In the genomic region with DNA sequence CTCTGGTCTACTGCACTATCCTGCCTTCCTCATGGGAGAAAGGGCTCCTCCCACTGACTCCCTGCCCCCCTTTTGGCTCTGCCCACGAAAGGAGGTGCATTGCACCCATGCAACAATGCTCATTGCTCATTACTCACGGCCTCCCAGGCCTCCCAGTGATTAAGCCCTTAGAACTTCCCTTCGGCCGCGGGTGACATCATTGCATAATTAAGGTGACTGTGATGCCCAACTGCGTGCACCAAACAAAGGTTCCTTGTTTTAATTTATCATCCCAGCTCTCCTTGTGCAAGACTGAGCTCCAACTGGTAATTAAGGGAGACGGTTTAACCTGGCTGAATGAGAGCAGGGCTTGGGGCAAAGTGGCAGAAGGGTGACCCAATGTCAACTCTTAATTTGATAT, we compare ENCODE assay signal across 10 cellular contexts.
DNase-seq lines count a peak whose midpoint lies in the region; ATAC-seq and TF ChIP-seq lines count a peak whose summit lies in the region.
"Had no signal": no experiment of that assay in that cellular context is flagged by ENCODE, and none has a peak within 500 bp of the region (broad histone marks: within the 10 kb centered on the region; RNA-seq: fewer than 3 reads in every experiment).

No MANE protein-coding gene starts in this region.

- TF ChIP-seq CTCF in HEK293 (tag by site-specific recombination; IDR thresholded peaks at IDR 0.05) (no peak), RWPE2 (IDR thresholded peaks at IDR 0.05; ENCODE audit: poor library complexity, severe bottlenecking) (no peak), fibroblast of the aortic adventitia (IDR thresholded peaks at IDR 0.05; ENCODE audit: insufficient read depth, low read length) (no peak), retinal pigment epithelial cell (conservative IDR thresholded peaks at IDR 0.05; ENCODE audit: low read depth, low read length) (no peak), GM10248 (IDR thresholded peaks at IDR 0.05; ENCODE audit: control extremely low read depth, extremely low read depth, low read depth, missing control alignments) (no peak)

- no peak overlapping the region for H3K27ac Mint-ChIP-seq in activated CD4-positive, alpha-beta T cell treated with anti-CD3 and anti-CD28 coated beads for 36 hours

- no peaks in the 10 kb centered on the region for H3K27me3 ChIP-seq in RWPE2 (ENCODE audit: insufficient read depth, poor library complexity, severe bottlenecking)

- H3K27ac ChIP-seq in HEK293 (ENCODE audit: extremely low read depth, low read depth, low read length) = 0 out of 2 replicates have a peak overlapping the region, but pooled peaks have one; percentile 33
- H3K27ac ChIP-seq in RWPE2 (ENCODE audit: poor library complexity, severe bottlenecking) = no peak overlapping the region

- H3K4me1 ChIP-seq in HEK293 (ENCODE audit: control insufficient read depth, insufficient read depth, low read length) (peaks cover 7% of the 10 kb centered on the region; the same call in 1 of the 2 replicates), RWPE2 (ENCODE audit: insufficient read depth, poor library complexity, severe bottlenecking) (peaks cover 12% of the 10 kb centered on the region)

- CTCF ChIA-PET in HEK293 (lab: Yijun Ruan, JAX) (interaction anchor here (0.5 to 0.6 kb wide), 2 partner anchors 30 to 45 kb away, joined by 3 read pairs; no protein-coding TSS in a partner anchor), GM10248 (lab: Yijun Ruan, JAX) (interaction anchor here (1.2 kb wide), 1 partner anchor 33 kb away, joined by 3 read pairs; no protein-coding TSS in a partner anchor)
- CTCF ChIA-PET in activated CD4-positive, alpha-beta T cell treated with anti-CD3 and anti-CD28 coated beads for 36 hours (lab: Charles Lee) = interaction anchor here (0.6 kb wide), 1 partner anchor 56 kb away, joined by 4 read pairs; no protein-coding TSS in a partner anchor

- H3K9me3 ChIP-seq in HEK293 (ENCODE audit: control insufficient read depth, insufficient read depth, low read depth, low read length) (no peaks in the 10 kb centered on the region), RWPE2 (ENCODE audit: severe bottlenecking) (no peaks in the 10 kb centered on the region)

- POLR2A ChIA-PET in HEK293 (lab: Yijun Ruan, JAX) (interaction anchor here (0.6 to 0.8 kb wide), 3 partner anchors 12 to 181 kb away, joined by 3 to 6 read pairs (median 5); no protein-coding TSS in a partner anchor), GM10248 (lab: Yijun Ruan, JAX) (no interaction called here)
- POLR2A ChIA-PET in activated CD4-positive, alpha-beta T cell treated with anti-CD3 and anti-CD28 coated beads for 36 hours (lab: Charles Lee) = no interaction called here

- intact Hi-C loops in activated CD4-positive, alpha-beta T cell treated with anti-CD3 and anti-CD28 coated beads for 36 hours (cut with DNase I, micrococcal nuclease) = no loop called here

- peaks cover 5% of the 10 kb centered on the region for H3K27me3 Mint-ChIP-seq in activated CD4-positive, alpha-beta T cell treated with anti-CD3 and anti-CD28 coated beads for 36 hours

- DNase-seq in RWPE2 (ENCODE audit: low spot score) = peak; percentile 79
- peak; percentile 59 for DNase-seq in fibroblast of the aortic adventitia (ENCODE audit: low read depth)
- peak; percentile 84 for DNase-seq in retinal pigment epithelial cell (ENCODE audit: low read depth)
- DNase-seq in GM10248 (ENCODE audit: extremely low spot score) = no peak
- DNase-seq in NCI-H524 (lab: John Stamatoyannopoulos, UW) = no peak
- DNase-seq in activated CD4-positive, alpha-beta T cell treated with anti-CD3 and anti-CD28 coated beads for 36 hours = no peak
- DNase-seq: activated CD4-positive, alpha-beta T cell treated with anti-CD3 and anti-CD28 coated beads, Interleukin-2, amount 50 U/mL, for 4 hours had no signal

- H3K9me3 Mint-ChIP-seq in activated CD4-positive, alpha-beta T cell treated with anti-CD3 and anti-CD28 coated beads for 36 hours (ENCODE audit: low read depth) = no peaks in the 10 kb centered on the region
- H3K9me3 Mint-ChIP-seq: central memory CD8-positive, alpha-beta T cell had no signal

- ATAC-seq in RWPE2 (ENCODE audit: low read depth) (peak; percentile 95), HG03025 (IDR thresholded peaks at IDR 0.05; ENCODE audit: low FRiP score, unreplicated experiment) (no peak)
- no peak for ATAC-seq in activated CD4-positive, alpha-beta T cell treated with anti-CD3 and anti-CD28 coated beads for 36 hours

- no peaks in the 10 kb centered on the region for H3K36me3 ChIP-seq in HEK293 (ENCODE audit: control insufficient read depth in 2 of 2, insufficient read depth in 1 of 2, low read length in 2 of 2)
- no peaks in the 10 kb centered on the region for H3K36me3 ChIP-seq in RWPE2 (ENCODE audit: low read depth)

- H3K4me3 ChIP-seq in HEK293 (ENCODE audit: low read depth, low read length) (no peak overlapping the region), RWPE2 (ENCODE audit: severe bottlenecking) (no peak overlapping the region), fibroblast of the aortic adventitia (ENCODE audit: low read depth, low read length) (no peak overlapping the region), retinal pigment epithelial cell (ENCODE audit: low read length) (no peak overlapping the region)

- H3K4me1 Mint-ChIP-seq in activated CD4-positive, alpha-beta T cell treated with anti-CD3 and anti-CD28 coated beads for 36 hours = no peaks in the 10 kb centered on the region
- H3K4me1 Mint-ChIP-seq: central memory CD8-positive, alpha-beta T cell had no signal

- no peaks in the 10 kb centered on the region for H3K36me3 Mint-ChIP-seq in activated CD4-positive, alpha-beta T cell treated with anti-CD3 and anti-CD28 coated beads for 36 hours (ENCODE audit: low read depth)

- H3K4me3 Mint-ChIP-seq in activated CD4-positive, alpha-beta T cell treated with anti-CD3 and anti-CD28 coated beads for 36 hours = no peak overlapping the region
- H3K4me3 Mint-ChIP-seq: central memory CD8-positive, alpha-beta T cell had no signal

TF ChIP-seq in HEK293, 187 proteins besides CTCF, POLR2A, EP300 and RAD21 (continues in another document):
- TF ChIP-seq ZNF202 (tag by site-specific recombination; IDR thresholded peaks at IDR 0.05; ENCODE audit: borderline replicate concordance) = no peak
- TF ChIP-seq, protein P1, sequence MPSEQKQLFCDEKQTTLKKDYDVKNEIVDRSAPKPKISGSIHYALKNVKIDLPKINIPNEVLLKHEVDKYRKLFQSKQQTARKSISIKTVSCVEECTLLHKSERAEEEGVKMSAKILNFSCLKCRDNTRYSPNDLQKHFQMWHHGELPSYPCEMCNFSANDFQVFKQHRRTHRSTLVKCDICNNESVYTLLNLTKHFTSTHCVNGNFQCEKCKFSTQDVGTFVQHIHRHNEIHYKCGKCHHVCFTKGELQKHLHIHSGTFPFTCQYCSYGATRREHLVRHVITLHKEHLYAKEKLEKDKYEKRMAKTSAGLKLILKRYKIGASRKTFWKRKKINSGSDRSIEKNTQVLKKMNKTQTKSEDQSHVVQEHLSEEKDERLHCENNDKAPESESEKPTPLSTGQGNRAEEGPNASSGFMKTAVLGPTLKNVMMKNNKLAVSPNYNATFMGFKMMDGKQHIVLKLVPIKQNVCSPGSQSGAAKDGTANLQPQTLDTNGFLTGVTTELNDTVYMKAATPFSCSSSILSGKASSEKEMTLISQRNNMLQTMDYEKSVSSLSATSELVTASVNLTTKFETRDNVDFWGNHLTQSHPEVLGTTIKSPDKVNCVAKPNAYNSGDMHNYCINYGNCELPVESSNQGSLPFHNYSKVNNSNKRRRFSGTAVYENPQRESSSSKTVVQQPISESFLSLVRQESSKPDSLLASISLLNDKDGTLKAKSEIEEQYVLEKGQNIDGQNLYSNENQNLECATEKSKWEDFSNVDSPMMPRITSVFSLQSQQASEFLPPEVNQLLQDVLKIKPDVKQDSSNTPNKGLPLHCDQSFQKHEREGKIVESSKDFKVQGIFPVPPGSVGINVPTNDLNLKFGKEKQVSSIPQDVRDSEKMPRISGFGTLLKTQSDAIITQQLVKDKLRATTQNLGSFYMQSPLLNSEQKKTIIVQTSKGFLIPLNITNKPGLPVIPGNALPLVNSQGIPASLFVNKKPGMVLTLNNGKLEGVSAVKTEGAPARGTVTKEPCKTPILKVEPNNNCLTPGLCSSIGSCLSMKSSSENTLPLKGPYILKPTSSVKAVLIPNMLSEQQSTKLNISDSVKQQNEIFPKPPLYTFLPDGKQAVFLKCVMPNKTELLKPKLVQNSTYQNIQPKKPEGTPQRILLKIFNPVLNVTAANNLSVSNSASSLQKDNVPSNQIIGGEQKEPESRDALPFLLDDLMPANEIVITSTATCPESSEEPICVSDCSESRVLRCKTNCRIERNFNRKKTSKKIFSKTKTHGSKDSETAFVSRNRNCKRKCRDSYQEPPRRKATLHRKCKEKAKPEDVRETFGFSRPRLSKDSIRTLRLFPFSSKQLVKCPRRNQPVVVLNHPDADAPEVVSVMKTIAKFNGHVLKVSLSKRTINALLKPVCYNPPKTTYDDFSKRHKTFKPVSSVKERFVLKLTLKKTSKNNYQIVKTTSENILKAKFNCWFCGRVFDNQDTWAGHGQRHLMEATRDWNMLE (tag by site-specific recombination; conservative IDR thresholded peaks at IDR 0.05; ENCODE audit: low read depth) = 0 out of 2 replicates have a peak, but pooled peaks have one; percentile 18
- TF ChIP-seq KLF8 (tag by site-specific recombination; IDR thresholded peaks at IDR 0.05) = peak; percentile 73
- no peak for TF ChIP-seq ZNF561 (tag by site-specific recombination; IDR thresholded peaks at IDR 0.05; ENCODE audit: borderline replicate concordance)
- no peak; the same call in none of the 2 replicates for TF ChIP-seq IKZF3 (tag by site-specific recombination; IDR thresholded peaks at IDR 0.05)
- 0 out of 2 replicates have a peak, but pooled peaks have one; percentile 18 for TF ChIP-seq ZXDB (tag by site-specific recombination; IDR thresholded peaks at IDR 0.05)
- TF ChIP-seq ZNF549 (tag by site-specific recombination; IDR thresholded peaks at IDR 0.05) = no peak
- TF ChIP-seq SP7 (tag by site-specific recombination; IDR thresholded peaks at IDR 0.05) = peak; percentile 99
- 0 out of 2 replicates have a peak, but pooled peaks have one; percentile 7 for TF ChIP-seq ZNF623 (tag by site-specific recombination; IDR thresholded peaks at IDR 0.05)
- TF ChIP-seq, protein P2, sequence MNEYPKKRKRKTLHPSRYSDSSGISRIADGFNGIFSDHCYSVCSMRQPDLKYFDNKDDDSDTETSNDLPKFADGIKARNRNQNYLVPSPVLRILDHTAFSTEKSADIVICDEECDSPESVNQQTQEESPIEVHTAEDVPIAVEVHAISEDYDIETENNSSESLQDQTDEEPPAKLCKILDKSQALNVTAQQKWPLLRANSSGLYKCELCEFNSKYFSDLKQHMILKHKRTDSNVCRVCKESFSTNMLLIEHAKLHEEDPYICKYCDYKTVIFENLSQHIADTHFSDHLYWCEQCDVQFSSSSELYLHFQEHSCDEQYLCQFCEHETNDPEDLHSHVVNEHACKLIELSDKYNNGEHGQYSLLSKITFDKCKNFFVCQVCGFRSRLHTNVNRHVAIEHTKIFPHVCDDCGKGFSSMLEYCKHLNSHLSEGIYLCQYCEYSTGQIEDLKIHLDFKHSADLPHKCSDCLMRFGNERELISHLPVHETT (tag by site-specific recombination; IDR thresholded peaks at IDR 0.05) = peak; percentile 71
- TF ChIP-seq ZNF248 (tag by site-specific recombination; IDR thresholded peaks at IDR 0.05) = no peak

Comparison
In these comparisons a context has a peak if more than half of its experiments do, and no peak if none do; other contexts are left out.
1. DNase-seq: peak in RWPE2 (single experiment), fibroblast of the aortic adventitia (single experiment) and retinal pigment epithelial cell (single experiment); none in GM10248 (single experiment), NCI-H524 (0 of 2) and activated CD4-positive, alpha-beta T cell treated with anti-CD3 and anti-CD28 coated beads for 36 hours (single experiment).